In genomic region chr14:20609215-20610001, GRCh38 we compare ENCODE assay signal across 8 cellular contexts.
DNase-seq lines count a peak whose midpoint lies in the region; ATAC-seq and TF ChIP-seq lines count a peak whose summit lies in the region.

No MANE protein-coding gene starts in this region.

- peak; percentile 33 for ATAC-seq in HG02970 (IDR thresholded peaks at IDR 0.05; ENCODE audit: low FRiP score, unreplicated experiment)
- no peak for ATAC-seq in GM21529 (IDR thresholded peaks at IDR 0.05; ENCODE audit: unreplicated experiment)

- peak; percentile 70 for DNase-seq in D341Med (ENCODE audit: low spot score)
- DNase-seq in NCI-H2196 treated with DMSO at 0.1 percent for 48 hours (lab: John Stamatoyannopoulos, UW; ENCODE audit: unreplicated experiment): peak; percentile 77
- DNase-seq in kidney tubule cell (ENCODE audit: low spot score): peak; percentile 94
- peak; percentile 35 to 45 for DNase-seq in stimulated activated CD4-positive, alpha-beta T cell treated with anti-CD3 and anti-CD28 coated beads, Interleukin-12 subunit alpha, Interleukin-12 subunit beta, amount 100 ng/mL, for 24 hours (ENCODE audit: low read depth in 2 of 2)

- peak overlapping the region; percentile 67 for H3K27ac ChIP-seq in VCaP
- peak overlapping the region; percentile 86 for H3K27ac ChIP-seq in cingulate gyrus (ENCODE audit: low read depth, low read length)

- TF ChIP-seq CTCF in VCaP (conservative IDR thresholded peaks at IDR 0.05): peak; percentile 89

Comparison
In these comparisons a context has a peak if more than half of its experiments do, and no peak if none do; other contexts are left out.
1. DNase-seq: peak in every context shown above with its lines; median percentile 94 in kidney tubule cell; 77 in NCI-H2196 treated with DMSO at 0.1 percent for 48 hours; 70 in D341Med; 40 in stimulated activated CD4-positive, alpha-beta T cell treated with anti-CD3 and anti-CD28 coated beads, Interleukin-12 subunit alpha, Interleukin-12 subunit beta, amount 100 ng/mL, for 24 hours.